21 cellular contexts compared by ENCODE assay signal in genomic region chr10:52908483-52908882, GRCh38.
"Had no signal": no experiment of that assay in that cellular context is flagged by ENCODE, and none has a peak within 500 bp of the region (broad histone marks: within the 10 kb centered on the region; RNA-seq: fewer than 3 reads in every experiment).

No MANE protein-coding gene starts in this region.

- H3K4me3 ChIP-seq: body of pancreas, gastroesophageal sphincter, left ventricle myocardium inferior, mucosa of descending colon, stomach, suprapubic skin, tibial nerve, vagina had no signal

- DNase-seq: activated CD4-positive, alpha-beta memory T cell treated with anti-CD3 and anti-CD28 coated beads for 36 hours; activated CD4-positive, alpha-beta T cell treated with anti-CD3 and anti-CD28 coated beads for 4 hours; activated gamma-delta T cell; anterior cingulate cortex; body of pancreas; head of caudate nucleus; hypothalamus; kidney glomerular epithelial cell; left ventricle myocardium inferior; mucosa of descending colon; occipital lobe; posterior cingulate gyrus; small intestine; stimulated activated CD4-positive, alpha-beta T cell treated with anti-CD3 and anti-CD28 coated beads, Interleukin-15, amount 100 ng/mL, for 24 hours; stomach; T-helper 9 cell had no signal

- FAIRE-seq: small intestine had no signal

- H3K4me1 ChIP-seq: body of pancreas, gastroesophageal sphincter, left ventricle myocardium inferior, stomach, suprapubic skin, tibial nerve, vagina had no signal

- H3K27me3 ChIP-seq: body of pancreas, gastroesophageal sphincter, stomach, suprapubic skin, tibial nerve, vagina had no signal

- H3K9me3 ChIP-seq: body of pancreas, gastroesophageal sphincter, left ventricle myocardium inferior, mucosa of descending colon, stomach, suprapubic skin, tibial nerve, vagina had no signal

- H3K27ac ChIP-seq: body of pancreas, epithelial cell of prostate, gastroesophageal sphincter, left ventricle myocardium inferior, stomach, suprapubic skin, tibial nerve, vagina had no signal

- H3K36me3 ChIP-seq: gastroesophageal sphincter, left ventricle myocardium inferior, stomach, suprapubic skin, tibial nerve, vagina had no signal
